8 cellular contexts compared by ENCODE assay signal in genomic region chr19:19191920-19192882, GRCh38. TPM values are rescaled to one million over a fixed set of nuclear protein-coding genes. Genes with fewer than 3 reads are reported as not detected.
DNase-seq lines count a peak whose midpoint lies in the region; ATAC-seq, FAIRE-seq and TF ChIP-seq lines count a peak whose summit lies in the region.

BORCS8 (minus strand) TSS chr19:19192152; CDS start chr19:19192117, 35 bp downstream.
A gene with protein sequence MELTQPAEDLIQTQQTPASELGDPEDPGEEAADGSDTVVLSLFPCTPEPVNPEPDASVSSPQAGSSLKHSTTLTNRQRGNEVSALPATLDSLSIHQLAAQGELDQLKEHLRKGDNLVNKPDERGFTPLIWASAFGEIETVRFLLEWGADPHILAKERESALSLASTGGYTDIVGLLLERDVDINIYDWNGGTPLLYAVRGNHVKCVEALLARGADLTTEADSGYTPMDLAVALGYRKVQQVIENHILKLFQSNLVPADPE (plus strand): TSS chr19:19192258. CDS start chr19:19193947, 1,689 bp downstream.

- H3K36me3 ChIP-seq in HepG2 (replicated peaks in 1 of 2; ENCODE audit: control insufficient read depth in 1 of 2, insufficient read depth in 2 of 2, low read length in 2 of 2) = peaks cover 0 to 6% of the 10 kb centered on the region in 2 experiments; a peak in 4 of 5 replicates

- peak; percentile 100 for DNase-seq in CD1c-positive myeloid dendritic cell (ENCODE audit: extremely low spot score)
- peak; percentile 99 for DNase-seq in NCI-H82 treated with DMSO at 0.1 percent for 48 hours (lab: John Stamatoyannopoulos, UW; ENCODE audit: unreplicated experiment)
- peak; percentile 100 for DNase-seq in activated CD4-positive, alpha-beta memory T cell treated with anti-CD3 and anti-CD28 coated beads for 36 hours
- DNase-seq in dermis microvascular lymphatic vessel endothelial cell (ENCODE audit: low read depth in 2 of 2) = peak; percentile 93 to 99
- peak; percentile 98 for DNase-seq in HepG2 (ENCODE audit: low spot score)
- DNase-seq in stimulated activated CD4-positive, alpha-beta T cell treated with anti-CD3 and anti-CD28 coated beads, Interleukin-4, amount 100 ng/mL, for 1 hour = peak; percentile 97

- no peaks in the 10 kb centered on the region; a peak in 1 of 5 replicates for H3K27me3 ChIP-seq in HepG2 (ENCODE audit: control insufficient read depth in 1 of 2, insufficient read depth in 2 of 2, low read length in 2 of 2)

- peaks cover 28% of the 10 kb centered on the region for H3K4me1 ChIP-seq in HepG2 (ENCODE audit: insufficient read depth, low read length)

- TF ChIP-seq EP300 in HepG2 (IDR thresholded peaks at IDR 0.05; ENCODE audit: low read depth in 2 of 2, low read length in 2 of 2) (peak; percentile 16 to 48; a peak in 2 of 4 replicates), HepG2 (CRISPR knock-in tag; IDR thresholded peaks at IDR 0.05; ENCODE audit: borderline replicate concordance) (peak; percentile 27; the same call in 1 of the 2 replicates)

- H3K79me2 ChIP-seq in HepG2 (ENCODE audit: insufficient read depth, low read length) = peaks cover 17% of the 10 kb centered on the region

- H3K27ac ChIP-seq in HepG2 (ENCODE audit: extremely low read length, insufficient read depth, low read length) = peak within 1 kb of the TSS; percentile 91

- H3K9me3 Mint-ChIP-seq in activated CD4-positive, alpha-beta memory T cell treated with anti-CD3 and anti-CD28 coated beads for 36 hours = no peaks in the 10 kb centered on the region

- TF ChIP-seq CTCF in HepG2 (CRISPR knock-in tag; IDR thresholded peaks at IDR 0.05) = 0 out of 2 replicates have a peak, but pooled peaks have one; percentile 29

- 2% methylated on average over 21 of the region's 66 CpGs for WGBS in HepG2 (ENCODE audit: low lambda C conversion rate)

- BruUV-seq in HepG2 (replicated peaks; lab: Mats Ljungman, UMichigan) = no TSS peak

- H3K36me3 Mint-ChIP-seq in activated CD4-positive, alpha-beta memory T cell treated with anti-CD3 and anti-CD28 coated beads for 36 hours = peaks cover 3% of the 10 kb centered on the region

- POLR2A ChIA-PET in activated CD4-positive, alpha-beta memory T cell treated with anti-CD3 and anti-CD28 coated beads for 36 hours (lab: Charles Lee) = interaction anchor here (1.1 to 4.4 kb wide), 2 partner anchors 10 to 273 kb away, joined by 3 to 25 read pairs; partner anchors contain the start of genes COPE, DDX49 and NR2C2AP
- POLR2A ChIA-PET in HepG2 (lab: Yijun Ruan, JAX) = interaction anchor here (0.6 to 2.7 kb wide), 9 partner anchors 10 to 266 kb away, joined by 3 to 43 read pairs (median 3); partner anchors contain the start of genes MEF2B, NR2C2AP and SLC25A42

- CTCF ChIA-PET in activated CD4-positive, alpha-beta memory T cell treated with anti-CD3 and anti-CD28 coated beads for 36 hours (lab: Charles Lee) = interaction anchor here (1.1 to 2.9 kb wide), 6 partner anchors 11 to 298 kb away, joined by 3 to 14 read pairs (median 5); partner anchors contain the start of gene NR2C2AP
- CTCF ChIA-PET in HepG2 (lab: Yijun Ruan, JAX; ENCODE audit: low intra/inter-chr PET ratio, low total read pairs) = no interaction called here

- no peaks in the 10 kb centered on the region for H3K9me3 ChIP-seq in HepG2 (ENCODE audit: low read length)

- peak within 1 kb of the TSS; percentile 96 for H3K27ac Mint-ChIP-seq in activated CD4-positive, alpha-beta memory T cell treated with anti-CD3 and anti-CD28 coated beads for 36 hours

- peak; percentile 55 to 66 for TF ChIP-seq POLR2A in HepG2 (IDR thresholded peaks at IDR 0.05; ENCODE audit: insufficient read depth in 1 of 2, low read depth in 2 of 2, low read length in 2 of 2)

- no peaks in the 10 kb centered on the region for H4K20me1 ChIP-seq in HepG2 (ENCODE audit: insufficient read depth, low read length)

- H3K27me3 Mint-ChIP-seq in activated CD4-positive, alpha-beta memory T cell treated with anti-CD3 and anti-CD28 coated beads for 36 hours = no peaks in the 10 kb centered on the region

- H3K4me2 ChIP-seq in HepG2 (ENCODE audit: low read depth, low read length) = peak within 1 kb of the TSS; percentile 89

- H3K4me1 Mint-ChIP-seq in activated CD4-positive, alpha-beta memory T cell treated with anti-CD3 and anti-CD28 coated beads for 36 hours (ENCODE audit: low read depth) = peaks cover 38% of the 10 kb centered on the region

- H2AFZ ChIP-seq in HepG2 (ENCODE audit: low read length) = peak within 1 kb of the TSS; percentile 89

- peak; percentile 87 for FAIRE-seq in HepG2 (lab: Jason Lieb, UNC)

- H3K4me3 Mint-ChIP-seq in activated CD4-positive, alpha-beta memory T cell treated with anti-CD3 and anti-CD28 coated beads for 36 hours = peak within 1 kb of the TSS; percentile 96

- peak within 1 kb of the TSS; percentile 64 to 98 (median 76) for H3K4me3 ChIP-seq in HepG2 (replicated peaks in 1 of 3; ENCODE audit: insufficient read depth in 1 of 3, low read depth in 2 of 3, low read length in 3 of 3)

- TF ChIP-seq RAD21 in HepG2 (CRISPR knock-in tag; IDR thresholded peaks at IDR 0.05) = no peak; the same call in none of the 2 replicates

- intact Hi-C loops in activated CD4-positive, alpha-beta memory T cell treated with anti-CD3 and anti-CD28 coated beads for 36 hours (cut with micrococcal nuclease) = loop anchor here (1.0 to 10.0 kb wide), 9 partner anchors 11 to 670 kb away; partner anchors contain the start of genes ATP13A1, COPE, DDX49 and ELL
- intact Hi-C loops in HepG2 (cut with micrococcal nuclease; ENCODE audit: unreplicated experiment) = loop anchor here (2.0 kb wide), 1 partner anchor 129 kb away; the partner anchor contains the start of genes MAU2 and SUGP1

- H3K9ac ChIP-seq in HepG2 (ENCODE audit: insufficient read depth, low read depth, low read length) = peak within 1 kb of the TSS; percentile 96

- in situ Hi-C loops in HepG2 (cut with HindIII; ENCODE audit: extremely low pct_ligation_motif_present, low pct_unique_long_range_greater_than_20kb) = no loop called here

- ATAC-seq in GM19438 (IDR thresholded peaks at IDR 0.05; ENCODE audit: low read depth, unreplicated experiment) (peak; percentile 83), HG03575 (IDR thresholded peaks at IDR 0.05; ENCODE audit: extremely low read depth, insufficient number of reproducible peaks, low FRiP score, unreplicated experiment) (peak; percentile 76), HepG2 (peak; percentile 92)

TF ChIP-seq in HepG2, 621 proteins besides CTCF, POLR2A, EP300 and RAD21 (continues in another document):
- TF ChIP-seq HCFC1 (IDR thresholded peaks at IDR 0.05; ENCODE audit: low read depth, low read length) = peak; percentile 77

RNA-seq across cellular contexts. Expression of gene BORCS8, which starts in this region (rescaled TPM):
- total RNA-seq in activated CD4-positive, alpha-beta memory T cell treated with anti-CD3 and anti-CD28 coated beads for 36 hours = 10 to 100 TPM; 16.4 to 17.8 TPM
- 15.8 and 17.8 TPM in 2 replicates for total RNA-seq in dermis microvascular lymphatic vessel endothelial cell
- total RNA-seq in HepG2 (2016; rRNA removed; fragmentation: Illumina TruSeq; extraction: Trizol) = 13.3 and 16.8 TPM in 2 replicates
- total RNA-seq in HepG2 (2016; cell fraction: cytosol; rRNA removed; fragmentation: Illumina TruSeq; extraction: Trizol; ENCODE audit: low read depth) = 5.8 and 6.2 TPM in 2 replicates
- 10.7 and 12.4 TPM in 2 replicates for total RNA-seq in HepG2 (2016; cell fraction: insoluble cytoplasmic fraction; rRNA removed; fragmentation: Illumina TruSeq; extraction: Trizol)
- 9.4 and 12.2 TPM in 2 replicates for total RNA-seq in HepG2 (2016; cell fraction: membrane; rRNA removed; fragmentation: Illumina TruSeq; extraction: Trizol)
- total RNA-seq in HepG2 (2016; cell fraction: nucleus; rRNA removed; fragmentation: Illumina TruSeq; extraction: Trizol) = 7.5 TPM in 2 replicates
- polyA plus RNA-seq in HepG2 (2011; rRNA removed) = 9.6 and 9.9 TPM in 2 replicates
- 5.5 and 9.4 TPM in 2 replicates for polyA plus RNA-seq in HepG2 (2011; cell fraction: cytosol; rRNA removed)
- polyA plus RNA-seq in HepG2 (2011; cell fraction: nucleus; rRNA removed) = 19.1 and 20.9 TPM in 2 replicates
- polyA plus RNA-seq in HepG2 (2012) = 5.3 and 5.7 TPM in 2 replicates
- polyA plus RNA-seq in HepG2 (2016; cell fraction: cytosol; fragmentation: Illumina TruSeq; extraction: Trizol; ENCODE audit: low read depth) = 6.8 and 7.0 TPM in 2 replicates
- 16.4 and 17.7 TPM in 2 replicates for polyA plus RNA-seq in HepG2 (2016; cell fraction: insoluble cytoplasmic fraction; fragmentation: Illumina TruSeq; extraction: Trizol; ENCODE audit: low read depth)
- polyA plus RNA-seq in HepG2 (2016; cell fraction: membrane; fragmentation: Illumina TruSeq; extraction: Trizol; ENCODE audit: low read depth) = 10.7 and 11.7 TPM in 2 replicates
- polyA plus RNA-seq in HepG2 (2016; cell fraction: nucleus; fragmentation: Illumina TruSeq; extraction: Trizol; ENCODE audit: insufficient read depth, low read depth) = 17.6 and 20.8 TPM in 2 replicates
- 13.1 and 33.4 TPM in 2 replicates for polyA minus RNA-seq in HepG2 (2011; rRNA and poly(A)+ RNA removed; ENCODE audit: low replicate concordance)
- polyA minus RNA-seq in HepG2 (2011; cell fraction: cytosol; rRNA and poly(A)+ RNA removed) = 2.3 and 3.9 TPM in 2 replicates
- polyA minus RNA-seq in HepG2 (2011; cell fraction: nucleus; rRNA and poly(A)+ RNA removed) = 6.1 and 9.5 TPM in 2 replicates

RNA-seq across cellular contexts. Expression of the second gene that starts in this region (rescaled TPM):
- 10 to 100 TPM; 73.7 to 78.1 TPM for total RNA-seq in activated CD4-positive, alpha-beta memory T cell treated with anti-CD3 and anti-CD28 coated beads for 36 hours
- total RNA-seq in dermis microvascular lymphatic vessel endothelial cell (70.7 and 83.3 TPM in 2 replicates), HepG2 (2016; rRNA removed; fragmentation: Illumina TruSeq; extraction: Trizol) (80.7 and 83.1 TPM in 2 replicates)
- total RNA-seq in HepG2 (2016; cell fraction: cytosol; rRNA removed; fragmentation: Illumina TruSeq; extraction: Trizol; ENCODE audit: low read depth) = 25.6 and 30.2 TPM in 2 replicates
- 80.2 and 88.4 TPM in 2 replicates for total RNA-seq in HepG2 (2016; cell fraction: insoluble cytoplasmic fraction; rRNA removed; fragmentation: Illumina TruSeq; extraction: Trizol)
- 35.6 and 40.8 TPM in 2 replicates for total RNA-seq in HepG2 (2016; cell fraction: membrane; rRNA removed; fragmentation: Illumina TruSeq; extraction: Trizol)
- total RNA-seq in HepG2 (2016; cell fraction: nucleus; rRNA removed; fragmentation: Illumina TruSeq; extraction: Trizol) = 38.1 and 49.9 TPM in 2 replicates
- 49.9 and 56.1 TPM in 2 replicates for polyA plus RNA-seq in HepG2 (2011; rRNA removed)
- 34.1 and 52.6 TPM in 2 replicates for polyA plus RNA-seq in HepG2 (2011; cell fraction: cytosol; rRNA removed)
- 142 and 154 TPM in 2 replicates for polyA plus RNA-seq in HepG2 (2011; cell fraction: nucleus; rRNA removed)
- polyA plus RNA-seq in HepG2 (2012) = 34.7 and 59.7 TPM in 2 replicates
- polyA plus RNA-seq in HepG2 (2016; cell fraction: cytosol; fragmentation: Illumina TruSeq; extraction: Trizol; ENCODE audit: low read depth) = 20.9 and 21.7 TPM in 2 replicates
- 76.4 and 82.0 TPM in 2 replicates for polyA plus RNA-seq in HepG2 (2016; cell fraction: insoluble cytoplasmic fraction; fragmentation: Illumina TruSeq; extraction: Trizol; ENCODE audit: low read depth)
- 22.9 and 31.4 TPM in 2 replicates for polyA plus RNA-seq in HepG2 (2016; cell fraction: membrane; fragmentation: Illumina TruSeq; extraction: Trizol; ENCODE audit: low read depth)
- polyA plus RNA-seq in HepG2 (2016; cell fraction: nucleus; fragmentation: Illumina TruSeq; extraction: Trizol; ENCODE audit: insufficient read depth, low read depth) = 69.3 and 92.4 TPM in 2 replicates
- polyA minus RNA-seq in HepG2 (2011; rRNA and poly(A)+ RNA removed; ENCODE audit: low replicate concordance) = 45.6 and 94.4 TPM in 2 replicates
- 17.8 and 18.0 TPM in 2 replicates for polyA minus RNA-seq in HepG2 (2011; cell fraction: cytosol; rRNA and poly(A)+ RNA removed)
- 29.1 and 32.6 TPM in 2 replicates for polyA minus RNA-seq in HepG2 (2011; cell fraction: nucleus; rRNA and poly(A)+ RNA removed)

Comparison
In these comparisons a context has a peak if more than half of its experiments do, and no peak if none do; other contexts are left out.
1. Peak in every context shown above with its lines: DNase-seq, ATAC-seq, H3K4me3 ChIP-seq and H3K27ac ChIP-seq.